In genomic region chr11:108853864-108854263, GRCh38 we compare ENCODE assay signal across 8 cellular contexts.
DNase-seq lines count a peak whose midpoint lies in the region; ATAC-seq, FAIRE-seq and TF ChIP-seq lines count a peak whose summit lies in the region.

No MANE protein-coding gene starts in this region.

- no peaks in the 10 kb centered on the region; a peak in 2 of 4 replicates for H3K79me1 ChIP-seq in IMR-90 (ENCODE audit: low read depth in 1 of 2, low read length in 2 of 2)

- H4K20me1 ChIP-seq in IMR-90 (ENCODE audit: insufficient read depth, low read length) (no peaks in the 10 kb centered on the region), endothelial cell of umbilical vein (replicated peaks; ENCODE audit: control insufficient read depth, extremely low read depth, insufficient read depth, low read length) (no peaks in the 10 kb centered on the region)

- H3K18ac ChIP-seq in IMR-90 (ENCODE audit: low read depth, low read length): no peak overlapping the region

- peaks cover 13% of the 10 kb centered on the region for H3K4me1 ChIP-seq in CD4-positive, alpha-beta memory T cell (ENCODE audit: insufficient read depth, low read length)
- H3K4me1 ChIP-seq in IMR-90 (ENCODE audit: control insufficient read depth, insufficient read depth, low read length) (peaks cover 3% of the 10 kb centered on the region; the same call in 1 of the 2 replicates), endothelial cell of umbilical vein (ENCODE audit: control insufficient read depth, extremely low read depth, insufficient read depth, low read length) (peaks cover 32% of the 10 kb centered on the region), left lung (peaks cover 0 to 9% of the 10 kb centered on the region in 2 donors)

- H3K9me1 ChIP-seq in IMR-90 (ENCODE audit: insufficient read depth, low read length) (0 out of 2 replicates have a peak, but pooled peaks cover 3% of the 10 kb centered on the region), endothelial cell of umbilical vein (replicated peaks; ENCODE audit: control insufficient read depth, extremely low read depth, insufficient read depth, low read length) (no peaks in the 10 kb centered on the region)

- DNase-seq in CD4-positive, alpha-beta memory T cell: peak in 1 of 5 donors; percentile 6
- no peak for DNase-seq in IMR-90
- peak; percentile 49 for DNase-seq in endothelial cell of umbilical vein (ENCODE audit: low read depth, low spot score)
- peak; percentile 6 for DNase-seq in retina
- no peak for DNase-seq in HEK293T (ENCODE audit: extremely low spot score)
- DNase-seq in left lung: no peak
- no peak for DNase-seq in C1 segment of cervical spinal cord (lab: John Stamatoyannopoulos, UW)

- no peak overlapping the region for H4K5ac ChIP-seq in IMR-90 (ENCODE audit: low read depth, low read length)

- no TSS peak for BruUV-seq in IMR-90 (replicated peaks; lab: Mats Ljungman, UMichigan)
- BruUV-seq in endothelial cell of umbilical vein (replicated peaks; lab: Mats Ljungman, UMichigan): no TSS peak

- no peaks in the 10 kb centered on the region for H3K27me3 ChIP-seq in CD4-positive, alpha-beta memory T cell (ENCODE audit: insufficient read depth, low read length)
- H3K27me3 ChIP-seq in IMR-90 (ENCODE audit: control insufficient read depth, insufficient read depth, low read length) (no peaks in the 10 kb centered on the region), endothelial cell of umbilical vein (ENCODE audit: control insufficient read depth in 2 of 2, insufficient read depth in 2 of 2, low read length in 2 of 2) (no peaks in the 10 kb centered on the region), left lung (no peaks in the 10 kb centered on the region)

- H2BK15ac ChIP-seq in IMR-90 (ENCODE audit: low read depth, low read length): no peak overlapping the region

- no peaks in the 10 kb centered on the region for H3K9me3 ChIP-seq in CD4-positive, alpha-beta memory T cell (ENCODE audit: control insufficient read depth in 1 of 2, low read length in 2 of 2)
- H3K9me3 ChIP-seq in IMR-90 (ENCODE audit: control insufficient read depth, insufficient read depth, low read length): no peaks in the 10 kb centered on the region
- H3K9me3 ChIP-seq in endothelial cell of umbilical vein (replicated peaks; ENCODE audit: control insufficient read depth, insufficient read depth, low read length): no peaks in the 10 kb centered on the region
- no peaks in the 10 kb centered on the region for H3K9me3 ChIP-seq in left lung

- H3K4me1 Mint-ChIP-seq in CD4-positive, alpha-beta memory T cell: peaks cover 16 to 25% (median 22%) of the 10 kb centered on the region in 4 donors

- no peak overlapping the region for H2AK5ac ChIP-seq in IMR-90 (ENCODE audit: low read depth, low read length)

- intact Hi-C loops in CD4-positive, alpha-beta memory T cell (cut with micrococcal nuclease): no loop called here
- intact Hi-C loops in IMR-90 (cut with micrococcal nuclease): no loop called here
- intact Hi-C loops in endothelial cell of umbilical vein (cut with micrococcal nuclease): loop anchor here (2.0 kb wide), 1 partner anchor 15 kb away; no protein-coding TSS in a partner anchor
- intact Hi-C loops in left lung (cut with DNase I): no loop called here

- H3K9ac ChIP-seq in IMR-90 (ENCODE audit: low read depth, low read length): no peak overlapping the region
- H3K9ac ChIP-seq in endothelial cell of umbilical vein (replicated peaks; ENCODE audit: extremely low read depth, insufficient read depth, low read length): peak overlapping the region; percentile 67

- 0 out of 2 replicates have a peak overlapping the region, but pooled peaks have one; percentile 16 for H3K4ac ChIP-seq in IMR-90 (ENCODE audit: low read depth, low read length)

- FAIRE-seq in endothelial cell of umbilical vein (lab: Jason Lieb, UNC): no peak

- no peaks in the 10 kb centered on the region for H3K36me3 ChIP-seq in CD4-positive, alpha-beta memory T cell (ENCODE audit: insufficient read depth, low read length)
- H3K36me3 ChIP-seq in IMR-90 (ENCODE audit: control insufficient read depth, insufficient read depth, low read length): no peaks in the 10 kb centered on the region
- H3K36me3 ChIP-seq in endothelial cell of umbilical vein (ENCODE audit: control insufficient read depth in 2 of 2, extremely low read depth in 1 of 2, insufficient read depth in 2 of 2, low read length in 2 of 2): no peaks in the 10 kb centered on the region
- no peaks in the 10 kb centered on the region for H3K36me3 ChIP-seq in left lung

- no peak overlapping the region for H3K14ac ChIP-seq in IMR-90 (replicated peaks; ENCODE audit: low read depth, low read length)

- WGBS in IMR-90 (ENCODE audit: extremely low coverage in 2 of 2, insufficient read length in 1 of 2), 2 experiments: no CpG with 5 or more reads among the region's 1 CpG

- POLR2A ChIA-PET in CD4-positive, alpha-beta memory T cell (lab: Charles Lee; ENCODE audit: partially characterized antibody): interaction anchor here (1.7 kb wide), 1 partner anchor 12 kb away, joined by 5 read pairs; no protein-coding TSS in a partner anchor
- POLR2A ChIA-PET in IMR-90 (lab: Charles Lee; ENCODE audit: unreplicated experiment): no interaction called here
- POLR2A ChIA-PET in endothelial cell of umbilical vein (lab: Charles Lee): no interaction called here
- POLR2A ChIA-PET in HEK293T (lab: Yijun Ruan, JAX): no interaction called here

- in situ Hi-C loops in IMR-90 (cut with MboI; ENCODE audit: low sequenced_read_pairs): no loop called here

- H2AFZ ChIP-seq in IMR-90 (replicated peaks; ENCODE audit: low read length, poor library complexity) (no peak overlapping the region), endothelial cell of umbilical vein (ENCODE audit: low read depth, low read length) (peak overlapping the region; percentile 24)

- H3K36me3 Mint-ChIP-seq in CD4-positive, alpha-beta memory T cell: peaks cover 2 to 11% of the 10 kb centered on the region in 2 donors

- ATAC-seq in GM21423 (IDR thresholded peaks at IDR 0.05; ENCODE audit: unreplicated experiment): peak; percentile 45
- peak; percentile 66 for ATAC-seq in IMR-90 (ENCODE audit: low read depth)
- no peak for ATAC-seq in left lung

- no peak overlapping the region for H3K23ac ChIP-seq in IMR-90 (ENCODE audit: low read depth, low read length)

- H4K8ac ChIP-seq in IMR-90 (ENCODE audit: low read depth in 2 of 2, low read length in 2 of 2): no peak overlapping the region

- no peak overlapping the region; the same call in 1 of the 2 replicates for H4K91ac ChIP-seq in IMR-90 (ENCODE audit: insufficient read depth, low read depth, low read length)

- no peak overlapping the region for H2AK9ac ChIP-seq in IMR-90 (replicated peaks; ENCODE audit: low read depth, low read length, poor library complexity)

- H2BK120ac ChIP-seq in IMR-90 (ENCODE audit: low read depth, low read length): peak overlapping the region; percentile 4

- H3K56ac ChIP-seq in IMR-90 (ENCODE audit: extremely low read depth, insufficient read depth, low read length): no peak overlapping the region

- no peak for TF ChIP-seq POLR2A in IMR-90 (IDR thresholded peaks at IDR 0.05; ENCODE audit: low read depth, low read length)
- no peak for TF ChIP-seq POLR2A in endothelial cell of umbilical vein (IDR thresholded peaks at IDR 0.05; ENCODE audit: low read depth, low read length)

- no peak for TF ChIP-seq CTCF in IMR-90 (conservative IDR thresholded peaks at IDR 0.05; ENCODE audit: low read depth, low read length)
- no peak for TF ChIP-seq CTCF in endothelial cell of umbilical vein (IDR thresholded peaks at IDR 0.05; ENCODE audit: extremely low read depth in 1 of 2, insufficient read depth in 1 of 2, low read depth in 1 of 2, low read length in 2 of 2)
- TF ChIP-seq CTCF in left lung (IDR thresholded peaks at IDR 0.05): no peak

- peak overlapping the region; percentile 54 for H2BK5ac ChIP-seq in IMR-90 (ENCODE audit: low read depth, low read length, poor library complexity, severe bottlenecking)

- H2BK20ac ChIP-seq in IMR-90 (ENCODE audit: low read depth, low read length): no peak overlapping the region

- peak overlapping the region; percentile 71 to 96 (median 91) for H3K27ac Mint-ChIP-seq in CD4-positive, alpha-beta memory T cell

- CTCF ChIA-PET in CD4-positive, alpha-beta memory T cell (lab: Charles Lee; ENCODE audit: partially characterized antibody): interaction anchor here (2.1 kb wide), 1 partner anchor 9 kb away, joined by 8 read pairs; no protein-coding TSS in a partner anchor
- CTCF ChIA-PET in IMR-90 (lab: Yijun Ruan, JAX) (interaction anchor here (0.6 kb wide), 1 partner anchor 77 kb away, joined by 3 read pairs; no protein-coding TSS in a partner anchor), endothelial cell of umbilical vein (lab: Charles Lee) (interaction anchor here (0.7 to 3.3 kb wide), 16 partner anchors 9 to 1086 kb away, joined by 3 to 33 read pairs (median 4); no protein-coding TSS in a partner anchor), HEK293T (lab: Yijun Ruan, JAX) (interaction anchor here (0.7 to 1.4 kb wide), 2 partner anchors 10 to 17 kb away, joined by 3 read pairs; no protein-coding TSS in a partner anchor)

- peaks cover 1% of the 10 kb centered on the region for H3K79me2 ChIP-seq in endothelial cell of umbilical vein (ENCODE audit: control insufficient read depth, insufficient read depth, low read length)

- H3K4me2 ChIP-seq in IMR-90 (ENCODE audit: low read depth, low read length): peak overlapping the region; percentile 39; the same call in 1 of the 2 replicates
- peak overlapping the region; percentile 96 for H3K4me2 ChIP-seq in endothelial cell of umbilical vein (ENCODE audit: insufficient read depth, low read length)

- peak overlapping the region; percentile 35 for H3K27ac ChIP-seq in CD4-positive, alpha-beta memory T cell (ENCODE audit: low read depth, low read length)
- H3K27ac ChIP-seq in IMR-90 (ENCODE audit: insufficient read depth, low read length): no peak overlapping the region
- peak overlapping the region; percentile 70 for H3K27ac ChIP-seq in endothelial cell of umbilical vein (ENCODE audit: insufficient read depth, low read depth, low read length)
- peak overlapping the region in 1 of 2 donors; percentile 19 for H3K27ac ChIP-seq in left lung

- H3K9me3 Mint-ChIP-seq in CD4-positive, alpha-beta memory T cell: no peaks in the 10 kb centered on the region

- peak overlapping the region; percentile 76 to 90 (median 86) for H3K4me3 Mint-ChIP-seq in CD4-positive, alpha-beta memory T cell

- TF ChIP-seq RAD21 in IMR-90 (IDR thresholded peaks at IDR 0.05; ENCODE audit: low read length): no peak

- peak overlapping the region in 1 of 2 donors; percentile 11 for H3K4me3 ChIP-seq in CD4-positive, alpha-beta memory T cell (ENCODE audit: low read length in 2 of 2)
- no peak overlapping the region for H3K4me3 ChIP-seq in IMR-90 (ENCODE audit: insufficient read depth, low read depth, low read length)
- H3K4me3 ChIP-seq in endothelial cell of umbilical vein (replicated peaks in 1 of 3; ENCODE audit: insufficient read depth in 1 of 3, low read depth in 1 of 3, low read length in 3 of 3): peak overlapping the region in 1 of 3 experiments; percentile 71
- H3K4me3 ChIP-seq in left lung: no peak overlapping the region

- dilution Hi-C loops in IMR-90 (cut with HindIII; ENCODE audit: low sequenced_read_pairs, unreplicated experiment): no loop called here
- dilution Hi-C loops in endothelial cell of umbilical vein (cut with MboI; ENCODE audit: extremely low pct_ligation_motif_present, low sequenced_read_pairs): no loop called here

- H3K27me3 Mint-ChIP-seq in CD4-positive, alpha-beta memory T cell: no peaks in the 10 kb centered on the region

Comparison
In these comparisons a context has a peak if more than half of its experiments do, and no peak if none do; other contexts are left out.
1. DNase-seq: peak in endothelial cell of umbilical vein (single experiment) and retina (single experiment); none in IMR-90 (single experiment), HEK293T (single experiment), left lung (0 of 2) and C1 segment of cervical spinal cord (0 of 14).